1 cellular context compared by ENCODE assay signal in the genomic region with DNA sequence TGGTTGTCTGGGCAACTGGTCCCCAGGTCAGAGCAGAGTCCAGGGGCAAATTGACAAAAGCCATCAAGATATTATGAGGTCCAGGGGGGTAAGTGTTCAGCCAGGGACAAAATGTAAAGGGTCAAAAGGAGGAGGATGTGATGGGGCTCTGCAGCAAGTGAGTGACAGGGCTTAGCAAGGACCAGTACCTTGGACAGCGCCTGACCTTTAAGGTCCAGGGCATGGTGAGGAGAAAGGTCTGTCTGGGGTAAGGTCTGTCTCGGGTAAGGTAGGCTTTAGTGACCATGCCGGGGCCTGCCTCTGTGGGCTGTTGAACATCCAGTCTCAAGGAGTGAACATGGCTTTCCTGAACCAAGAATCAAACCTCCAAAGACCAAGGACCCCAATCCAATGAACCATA.
A peak's percentile ranks its signal among the peaks of the same experiment; 100 is the strongest.
TF ChIP-seq lines count a peak whose summit lies in the region.

No MANE protein-coding gene starts in this region.

TF ChIP-seq in HepG2, 621 proteins besides CTCF, POLR2A, EP300 and RAD21 (continued from another document and continues in another):
- no peak for TF ChIP-seq ZBTB42 (CRISPR knock-in tag; IDR thresholded peaks at IDR 0.05)
- TF ChIP-seq, protein P1, sequence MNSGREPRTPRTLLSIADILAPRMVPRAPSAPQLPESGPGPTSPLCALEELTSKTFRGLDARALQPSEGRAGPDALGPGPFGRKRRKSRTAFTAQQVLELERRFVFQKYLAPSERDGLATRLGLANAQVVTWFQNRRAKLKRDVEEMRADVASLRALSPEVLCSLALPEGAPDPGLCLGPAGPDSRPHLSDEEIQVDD (CRISPR knock-in tag; IDR thresholded peaks at IDR 0.05; ENCODE audit: borderline replicate concordance): no peak
- no peak for TF ChIP-seq ZNF441 (CRISPR knock-in tag; IDR thresholded peaks at IDR 0.05; ENCODE audit: borderline replicate concordance)
- TF ChIP-seq FOXP1 (IDR thresholded peaks at IDR 0.05): no peak
- no peak for TF ChIP-seq FOXP1 (CRISPR knock-in tag; IDR thresholded peaks at IDR 0.05)
- TF ChIP-seq, protein P2, sequence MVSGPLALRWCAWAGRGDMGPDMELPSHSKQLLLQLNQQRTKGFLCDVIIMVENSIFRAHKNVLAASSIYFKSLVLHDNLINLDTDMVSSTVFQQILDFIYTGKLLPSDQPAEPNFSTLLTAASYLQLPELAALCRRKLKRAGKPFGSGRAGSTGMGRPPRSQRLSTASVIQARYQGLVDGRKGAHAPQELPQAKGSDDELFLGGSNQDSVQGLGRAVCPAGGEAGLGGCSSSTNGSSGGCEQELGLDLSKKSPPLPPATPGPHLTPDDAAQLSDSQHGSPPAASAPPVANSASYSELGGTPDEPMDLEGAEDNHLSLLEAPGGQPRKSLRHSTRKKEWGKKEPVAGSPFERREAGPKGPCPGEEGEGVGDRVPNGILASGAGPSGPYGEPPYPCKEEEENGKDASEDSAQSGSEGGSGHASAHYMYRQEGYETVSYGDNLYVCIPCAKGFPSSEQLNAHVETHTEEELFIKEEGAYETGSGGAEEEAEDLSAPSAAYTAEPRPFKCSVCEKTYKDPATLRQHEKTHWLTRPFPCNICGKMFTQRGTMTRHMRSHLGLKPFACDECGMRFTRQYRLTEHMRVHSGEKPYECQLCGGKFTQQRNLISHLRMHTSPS (CRISPR knock-in tag; IDR thresholded peaks at IDR 0.05; ENCODE audit: low read depth): no peak
- peak; percentile 38; the same call in 1 of the 2 replicates for TF ChIP-seq ZBTB21 (CRISPR knock-in tag; IDR thresholded peaks at IDR 0.05)
- no peak for TF ChIP-seq HNF4A (CRISPR knock-in tag; IDR thresholded peaks at IDR 0.05)
- no peak for TF ChIP-seq MYPOP (CRISPR knock-in tag; IDR thresholded peaks at IDR 0.05)
- TF ChIP-seq KDM5A (IDR thresholded peaks at IDR 0.05; ENCODE audit: borderline replicate concordance, low read length): no peak
- TF ChIP-seq PHF5A (CRISPR knock-in tag; IDR thresholded peaks at IDR 0.05; ENCODE audit: low read depth, unreplicated experiment): no peak
- no peak for TF ChIP-seq CCDC6 (CRISPR knock-in tag; IDR thresholded peaks at IDR 0.05)
- TF ChIP-seq, protein P3, sequence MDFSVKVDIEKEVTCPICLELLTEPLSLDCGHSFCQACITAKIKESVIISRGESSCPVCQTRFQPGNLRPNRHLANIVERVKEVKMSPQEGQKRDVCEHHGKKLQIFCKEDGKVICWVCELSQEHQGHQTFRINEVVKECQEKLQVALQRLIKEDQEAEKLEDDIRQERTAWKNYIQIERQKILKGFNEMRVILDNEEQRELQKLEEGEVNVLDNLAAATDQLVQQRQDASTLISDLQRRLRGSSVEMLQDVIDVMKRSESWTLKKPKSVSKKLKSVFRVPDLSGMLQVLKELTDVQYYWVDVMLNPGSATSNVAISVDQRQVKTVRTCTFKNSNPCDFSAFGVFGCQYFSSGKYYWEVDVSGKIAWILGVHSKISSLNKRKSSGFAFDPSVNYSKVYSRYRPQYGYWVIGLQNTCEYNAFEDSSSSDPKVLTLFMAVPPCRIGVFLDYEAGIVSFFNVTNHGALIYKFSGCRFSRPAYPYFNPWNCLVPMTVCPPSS (IDR thresholded peaks at IDR 0.05): no peak
- peak; percentile 92 for TF ChIP-seq EHMT2 (IDR thresholded peaks at IDR 0.05; ENCODE audit: borderline replicate concordance, low read depth, low read length)
- TF ChIP-seq ELF4 (CRISPR knock-in tag; IDR thresholded peaks at IDR 0.05; ENCODE audit: borderline replicate concordance): no peak
- peak; percentile 58; the same call in 1 of the 2 replicates for TF ChIP-seq ZNF430 (CRISPR knock-in tag; IDR thresholded peaks at IDR 0.05)
- TF ChIP-seq NCOA5 (CRISPR knock-in tag; IDR thresholded peaks at IDR 0.05): no peak
- no peak for TF ChIP-seq KDM5B (CRISPR knock-in tag; IDR thresholded peaks at IDR 0.05; ENCODE audit: borderline replicate concordance)
- TF ChIP-seq SNAPC5 (CRISPR knock-in tag; IDR thresholded peaks at IDR 0.05; ENCODE audit: borderline replicate concordance): no peak
- TF ChIP-seq, protein P4, sequence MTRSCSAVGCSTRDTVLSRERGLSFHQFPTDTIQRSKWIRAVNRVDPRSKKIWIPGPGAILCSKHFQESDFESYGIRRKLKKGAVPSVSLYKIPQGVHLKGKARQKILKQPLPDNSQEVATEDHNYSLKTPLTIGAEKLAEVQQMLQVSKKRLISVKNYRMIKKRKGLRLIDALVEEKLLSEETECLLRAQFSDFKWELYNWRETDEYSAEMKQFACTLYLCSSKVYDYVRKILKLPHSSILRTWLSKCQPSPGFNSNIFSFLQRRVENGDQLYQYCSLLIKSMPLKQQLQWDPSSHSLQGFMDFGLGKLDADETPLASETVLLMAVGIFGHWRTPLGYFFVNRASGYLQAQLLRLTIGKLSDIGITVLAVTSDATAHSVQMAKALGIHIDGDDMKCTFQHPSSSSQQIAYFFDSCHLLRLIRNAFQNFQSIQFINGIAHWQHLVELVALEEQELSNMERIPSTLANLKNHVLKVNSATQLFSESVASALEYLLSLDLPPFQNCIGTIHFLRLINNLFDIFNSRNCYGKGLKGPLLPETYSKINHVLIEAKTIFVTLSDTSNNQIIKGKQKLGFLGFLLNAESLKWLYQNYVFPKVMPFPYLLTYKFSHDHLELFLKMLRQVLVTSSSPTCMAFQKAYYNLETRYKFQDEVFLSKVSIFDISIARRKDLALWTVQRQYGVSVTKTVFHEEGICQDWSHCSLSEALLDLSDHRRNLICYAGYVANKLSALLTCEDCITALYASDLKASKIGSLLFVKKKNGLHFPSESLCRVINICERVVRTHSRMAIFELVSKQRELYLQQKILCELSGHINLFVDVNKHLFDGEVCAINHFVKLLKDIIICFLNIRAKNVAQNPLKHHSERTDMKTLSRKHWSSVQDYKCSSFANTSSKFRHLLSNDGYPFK (CRISPR knock-in tag; IDR thresholded peaks at IDR 0.05; ENCODE audit: borderline replicate concordance): no peak
- no peak for TF ChIP-seq ZNF777 (CRISPR knock-in tag; IDR thresholded peaks at IDR 0.05)
- no peak for TF ChIP-seq MTA3 (CRISPR knock-in tag; IDR thresholded peaks at IDR 0.05)
- TF ChIP-seq ZNF343 (CRISPR knock-in tag; IDR thresholded peaks at IDR 0.05): no peak
- TF ChIP-seq PREB (CRISPR knock-in tag; IDR thresholded peaks at IDR 0.05): no peak
- no peak for TF ChIP-seq ZNF761 (CRISPR knock-in tag; conservative IDR thresholded peaks at IDR 0.05)
- TF ChIP-seq ZNF431 (CRISPR knock-in tag; IDR thresholded peaks at IDR 0.05; ENCODE audit: borderline replicate concordance, low read depth): no peak
- no peak for TF ChIP-seq PBX3 (CRISPR knock-in tag; IDR thresholded peaks at IDR 0.05; ENCODE audit: borderline replicate concordance)
- peak; percentile 77; the same call in 1 of the 2 replicates for TF ChIP-seq KLF11 (CRISPR knock-in tag; IDR thresholded peaks at IDR 0.05)
- TF ChIP-seq, protein P5, sequence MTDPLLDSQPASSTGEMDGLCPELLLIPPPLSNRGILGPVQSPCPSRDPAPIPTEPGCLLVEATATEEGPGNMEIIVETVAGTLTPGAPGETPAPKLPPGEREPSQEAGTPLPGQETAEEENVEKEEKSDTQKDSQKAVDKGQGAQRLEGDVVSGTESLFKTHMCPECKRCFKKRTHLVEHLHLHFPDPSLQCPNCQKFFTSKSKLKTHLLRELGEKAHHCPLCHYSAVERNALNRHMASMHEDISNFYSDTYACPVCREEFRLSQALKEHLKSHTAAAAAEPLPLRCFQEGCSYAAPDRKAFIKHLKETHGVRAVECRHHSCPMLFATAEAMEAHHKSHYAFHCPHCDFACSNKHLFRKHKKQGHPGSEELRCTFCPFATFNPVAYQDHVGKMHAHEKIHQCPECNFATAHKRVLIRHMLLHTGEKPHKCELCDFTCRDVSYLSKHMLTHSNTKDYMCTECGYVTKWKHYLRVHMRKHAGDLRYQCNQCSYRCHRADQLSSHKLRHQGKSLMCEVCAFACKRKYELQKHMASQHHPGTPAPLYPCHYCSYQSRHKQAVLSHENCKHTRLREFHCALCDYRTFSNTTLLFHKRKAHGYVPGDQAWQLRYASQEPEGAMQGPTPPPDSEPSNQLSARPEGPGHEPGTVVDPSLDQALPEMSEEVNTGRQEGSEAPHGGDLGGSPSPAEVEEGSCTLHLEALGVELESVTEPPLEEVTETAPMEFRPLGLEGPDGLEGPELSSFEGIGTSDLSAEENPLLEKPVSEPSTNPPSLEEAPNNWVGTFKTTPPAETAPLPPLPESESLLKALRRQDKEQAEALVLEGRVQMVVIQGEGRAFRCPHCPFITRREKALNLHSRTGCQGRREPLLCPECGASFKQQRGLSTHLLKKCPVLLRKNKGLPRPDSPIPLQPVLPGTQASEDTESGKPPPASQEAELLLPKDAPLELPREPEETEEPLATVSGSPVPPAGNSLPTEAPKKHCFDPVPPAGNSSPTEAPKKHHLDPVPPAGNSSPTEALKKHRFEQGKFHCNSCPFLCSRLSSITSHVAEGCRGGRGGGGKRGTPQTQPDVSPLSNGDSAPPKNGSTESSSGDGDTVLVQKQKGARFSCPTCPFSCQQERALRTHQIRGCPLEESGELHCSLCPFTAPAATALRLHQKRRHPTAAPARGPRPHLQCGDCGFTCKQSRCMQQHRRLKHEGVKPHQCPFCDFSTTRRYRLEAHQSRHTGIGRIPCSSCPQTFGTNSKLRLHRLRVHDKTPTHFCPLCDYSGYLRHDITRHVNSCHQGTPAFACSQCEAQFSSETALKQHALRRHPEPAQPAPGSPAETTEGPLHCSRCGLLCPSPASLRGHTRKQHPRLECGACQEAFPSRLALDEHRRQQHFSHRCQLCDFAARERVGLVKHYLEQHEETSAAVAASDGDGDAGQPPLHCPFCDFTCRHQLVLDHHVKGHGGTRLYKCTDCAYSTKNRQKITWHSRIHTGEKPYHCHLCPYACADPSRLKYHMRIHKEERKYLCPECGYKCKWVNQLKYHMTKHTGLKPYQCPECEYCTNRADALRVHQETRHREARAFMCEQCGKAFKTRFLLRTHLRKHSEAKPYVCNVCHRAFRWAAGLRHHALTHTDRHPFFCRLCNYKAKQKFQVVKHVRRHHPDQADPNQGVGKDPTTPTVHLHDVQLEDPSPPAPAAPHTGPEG (CRISPR knock-in tag; IDR thresholded peaks at IDR 0.05): no peak
- TF ChIP-seq ZNF737 (CRISPR knock-in tag; IDR thresholded peaks at IDR 0.05; ENCODE audit: borderline replicate concordance): no peak
- no peak for TF ChIP-seq ZNF547 (CRISPR knock-in tag; IDR thresholded peaks at IDR 0.05)
- no peak for TF ChIP-seq ZNF839 (CRISPR knock-in tag; IDR thresholded peaks at IDR 0.05; ENCODE audit: borderline replicate concordance)
- TF ChIP-seq, protein P6, sequence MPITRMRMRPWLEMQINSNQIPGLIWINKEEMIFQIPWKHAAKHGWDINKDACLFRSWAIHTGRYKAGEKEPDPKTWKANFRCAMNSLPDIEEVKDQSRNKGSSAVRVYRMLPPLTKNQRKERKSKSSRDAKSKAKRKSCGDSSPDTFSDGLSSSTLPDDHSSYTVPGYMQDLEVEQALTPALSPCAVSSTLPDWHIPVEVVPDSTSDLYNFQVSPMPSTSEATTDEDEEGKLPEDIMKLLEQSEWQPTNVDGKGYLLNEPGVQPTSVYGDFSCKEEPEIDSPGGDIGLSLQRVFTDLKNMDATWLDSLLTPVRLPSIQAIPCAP (CRISPR knock-in tag; IDR thresholded peaks at IDR 0.05; ENCODE audit: low read depth): no peak
- TF ChIP-seq, protein P7, sequence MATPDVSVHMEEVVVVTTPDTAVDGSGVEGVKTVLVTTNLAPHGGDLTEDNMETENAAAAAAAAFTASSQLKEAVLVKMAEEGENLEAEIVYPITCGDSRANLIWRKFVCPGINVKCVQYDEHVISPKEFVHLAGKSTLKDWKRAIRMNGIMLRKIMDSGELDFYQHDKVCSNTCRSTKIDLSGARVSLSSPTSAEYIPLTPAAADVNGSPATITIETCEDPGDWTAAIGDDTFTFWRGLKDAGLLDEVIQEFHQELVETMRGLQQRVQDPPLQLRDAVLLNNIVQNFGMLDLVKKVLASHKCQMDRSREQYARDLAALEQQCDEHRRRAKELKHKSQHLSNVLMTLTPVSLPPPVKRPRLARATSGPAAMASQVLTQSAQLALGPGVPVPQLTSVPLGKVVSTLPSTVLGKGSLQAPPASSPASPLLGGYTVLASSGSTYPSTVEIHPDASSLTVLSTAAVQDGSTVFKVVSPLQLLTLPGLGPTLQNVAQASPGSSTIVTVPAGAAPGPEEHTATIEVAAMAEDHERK (CRISPR knock-in tag; IDR thresholded peaks at IDR 0.05; ENCODE audit: low read depth): no peak
- TF ChIP-seq XBP1 (CRISPR knock-in tag; IDR thresholded peaks at IDR 0.05): no peak
- no peak for TF ChIP-seq ZKSCAN1 (IDR thresholded peaks at IDR 0.05; ENCODE audit: low read length)
- TF ChIP-seq GPN1 (CRISPR knock-in tag; IDR thresholded peaks at IDR 0.05; ENCODE audit: borderline replicate concordance): no peak
